In the genomic region with DNA sequence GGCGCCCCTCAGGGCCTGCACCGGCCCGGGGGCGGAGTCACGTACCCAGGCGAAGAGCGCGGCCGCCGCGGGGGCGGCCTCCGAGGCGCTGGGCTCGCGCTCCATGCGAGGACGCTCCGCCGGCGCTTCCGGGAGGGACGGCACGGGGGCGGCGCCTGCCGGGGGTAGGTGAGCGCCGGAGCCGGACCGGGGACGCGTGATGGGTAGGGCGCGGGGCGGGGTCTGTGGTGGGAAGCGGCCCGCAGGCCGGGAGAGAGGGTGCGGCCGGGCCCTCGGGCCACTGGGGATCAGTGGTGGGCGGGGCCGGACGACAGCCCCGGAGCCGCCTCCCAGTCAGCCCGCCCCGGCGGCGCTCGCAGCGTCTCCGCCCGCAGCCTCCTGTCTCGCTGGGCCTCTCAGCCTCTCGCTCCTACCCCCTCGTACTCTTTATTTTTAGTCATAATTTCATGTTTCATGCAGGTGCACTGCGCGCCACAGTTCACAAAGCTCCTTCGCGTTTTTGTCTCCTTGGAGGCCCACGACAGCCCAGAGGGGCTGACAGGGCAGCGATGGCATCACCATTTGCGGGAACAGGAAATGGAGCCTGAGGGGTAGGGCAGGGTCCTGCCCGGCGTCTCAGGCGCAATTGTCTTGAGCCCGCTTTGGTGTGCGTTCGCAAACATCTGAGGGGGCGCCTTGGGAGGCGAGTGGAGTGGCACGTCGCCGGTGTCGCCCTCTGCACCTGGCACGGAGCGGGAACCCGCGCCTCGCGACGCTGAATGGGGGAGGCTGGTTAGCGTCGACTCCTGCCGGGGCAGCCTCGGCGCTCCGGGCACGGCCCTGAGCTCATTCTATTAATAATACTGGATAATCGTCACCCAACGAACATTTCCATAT, we compare ENCODE assay signal across 8 cellular contexts. TPM values are rescaled to one million over a fixed set of nuclear protein-coding genes. Genes with fewer than 3 reads are reported as not detected.
DNase-seq lines count a peak whose midpoint lies in the region; ATAC-seq and TF ChIP-seq lines count a peak whose summit lies in the region.

A gene (minus strand): TSS at position 142 of the 876 bp plus-strand sequence. CDS start 37 bp downstream, at position 105.

- H3K9me3 Mint-ChIP-seq in CD4-positive, alpha-beta T cell: no peaks in the 10 kb centered on the region
- H3K9me3 Mint-ChIP-seq in activated CD4-positive, alpha-beta memory T cell treated with anti-CD3 and anti-CD28 coated beads for 36 hours: no peaks in the 10 kb centered on the region

- intact Hi-C loops in CD4-positive, alpha-beta T cell (cut with DNase I, micrococcal nuclease): loop anchor here (5.0 to 10.0 kb wide), 8 partner anchors 309 to 1278 kb away; a partner anchor contains a TSS
- intact Hi-C loops in activated CD4-positive, alpha-beta memory T cell treated with anti-CD3 and anti-CD28 coated beads for 36 hours (cut with micrococcal nuclease): loop anchor here (1.0 to 10.0 kb wide), 8 partner anchors 22 to 1276 kb away; a partner anchor contains a TSS

- no peaks in the 10 kb centered on the region for H3K27me3 Mint-ChIP-seq in CD4-positive, alpha-beta T cell
- no peaks in the 10 kb centered on the region for H3K27me3 Mint-ChIP-seq in activated CD4-positive, alpha-beta memory T cell treated with anti-CD3 and anti-CD28 coated beads for 36 hours

- no peaks in the 10 kb centered on the region for H3K27me3 ChIP-seq in CD4-positive, alpha-beta T cell (ENCODE audit: control insufficient read depth, insufficient read depth, low read length)
- no peaks in the 10 kb centered on the region for H3K27me3 ChIP-seq in lung (ENCODE audit: control insufficient read depth, insufficient read depth)

- H3K4me1 Mint-ChIP-seq in CD4-positive, alpha-beta T cell (ENCODE audit: low read depth): peaks cover 33% of the 10 kb centered on the region
- H3K4me1 Mint-ChIP-seq in activated CD4-positive, alpha-beta memory T cell treated with anti-CD3 and anti-CD28 coated beads for 36 hours (ENCODE audit: low read depth): peaks cover 40% of the 10 kb centered on the region

- POLR2A ChIA-PET in CD4-positive, alpha-beta T cell (lab: Charles Lee): interaction anchor here (0.6 to 2.8 kb wide), 17 partner anchors 10 to 1103 kb away, joined by 3 to 12 read pairs (median 4); a partner anchor contains a TSS
- POLR2A ChIA-PET in activated CD4-positive, alpha-beta memory T cell treated with anti-CD3 and anti-CD28 coated beads for 36 hours (lab: Charles Lee): interaction anchor here (0.8 to 3.3 kb wide), 6 partner anchors 10 to 92 kb away, joined by 3 to 19 read pairs (median 5); a partner anchor contains a TSS

- ATAC-seq in CD4-positive, alpha-beta T cell (ENCODE audit: poor library complexity): peak; percentile 80
- ATAC-seq in GM19455 (IDR thresholded peaks at IDR 0.05; ENCODE audit: unreplicated experiment) (peak; percentile 93), lung (ENCODE audit: insufficient read depth, low FRiP score) (peak; percentile 99)

- DNase-seq in CD4-positive, alpha-beta T cell: peak; percentile 79 to 94 (median 91)
- DNase-seq in HK-2 (ENCODE audit: unreplicated experiment): peak; percentile 89
- DNase-seq in NCI-H82 treated with DMSO at 0.1 percent for 48 hours (lab: John Stamatoyannopoulos, UW; ENCODE audit: unreplicated experiment): peak; percentile 77
- DNase-seq in activated CD4-positive, alpha-beta memory T cell treated with anti-CD3 and anti-CD28 coated beads for 36 hours: peak; percentile 95
- DNase-seq in ecto neural progenitor cell (ENCODE audit: low spot score): peak; percentile 94
- DNase-seq in lung (ENCODE audit: low spot score): peak; percentile 96
- peak; percentile 79 to 90 (median 82) for DNase-seq in stimulated activated CD4-positive, alpha-beta T cell treated with anti-CD3 and anti-CD28 coated beads, TNF-alpha, amount 100 ng/mL, for 4 hours (ENCODE audit: low read depth in 3 of 3)

- H3K36me3 ChIP-seq in lung (ENCODE audit: control insufficient read depth in 2 of 2, insufficient read depth in 2 of 2, low read length in 2 of 2): no peaks in the 10 kb centered on the region

- peak within 1 kb of the TSS; percentile 83 for H3K27ac ChIP-seq in CD4-positive, alpha-beta T cell (ENCODE audit: low read depth, low read length)
- peak within 1 kb of the TSS; percentile 74 to 91 for H3K27ac ChIP-seq in lung (ENCODE audit: low read depth in 1 of 2, low read length in 1 of 2)

- CTCF ChIA-PET in CD4-positive, alpha-beta T cell (lab: Charles Lee): interaction anchor here (0.7 to 2.4 kb wide), 2 partner anchors 65 to 93 kb away, joined by 3 to 15 read pairs; a partner anchor contains a TSS
- CTCF ChIA-PET in activated CD4-positive, alpha-beta memory T cell treated with anti-CD3 and anti-CD28 coated beads for 36 hours (lab: Charles Lee): interaction anchor here (0.5 to 3.3 kb wide), 5 partner anchors 10 to 709 kb away, joined by 4 to 23 read pairs (median 6); a partner anchor contains a TSS

- H3K4me3 ChIP-seq in lung: peak within 1 kb of the TSS; percentile 72

- peaks cover 11% of the 10 kb centered on the region for H3K36me3 Mint-ChIP-seq in CD4-positive, alpha-beta T cell (ENCODE audit: low read depth)
- no peaks in the 10 kb centered on the region for H3K36me3 Mint-ChIP-seq in activated CD4-positive, alpha-beta memory T cell treated with anti-CD3 and anti-CD28 coated beads for 36 hours

- H3K4me3 Mint-ChIP-seq in CD4-positive, alpha-beta T cell: peak within 1 kb of the TSS; percentile 98
- H3K4me3 Mint-ChIP-seq in activated CD4-positive, alpha-beta memory T cell treated with anti-CD3 and anti-CD28 coated beads for 36 hours: peak within 1 kb of the TSS; percentile 93

- H3K9me3 ChIP-seq in CD4-positive, alpha-beta T cell (ENCODE audit: control insufficient read depth, low read length): no peaks in the 10 kb centered on the region
- no peaks in the 10 kb centered on the region for H3K9me3 ChIP-seq in lung (ENCODE audit: control insufficient read depth in 2 of 2, insufficient read depth in 1 of 2, low read length in 1 of 2)

- peaks cover 4 to 5% of the 10 kb centered on the region in 2 donors for H3K4me1 ChIP-seq in lung (ENCODE audit: control insufficient read depth in 2 of 2, insufficient read depth in 2 of 2, low read length in 2 of 2)

- peak within 1 kb of the TSS; percentile 92 for H3K27ac Mint-ChIP-seq in CD4-positive, alpha-beta T cell
- H3K27ac Mint-ChIP-seq in activated CD4-positive, alpha-beta memory T cell treated with anti-CD3 and anti-CD28 coated beads for 36 hours: peak within 1 kb of the TSS; percentile 88

- no peak for TF ChIP-seq CTCF in CD4-positive, alpha-beta T cell (IDR thresholded peaks at IDR 0.05)
- no peak for TF ChIP-seq CTCF in lung (IDR thresholded peaks at IDR 0.05; ENCODE audit: control extremely low read depth, extremely low read depth)

- 0 to 1% methylated on average over 50 to 93 of the region's 93 CpGs for WGBS in lung, 2 donors

RNA-seq across cellular contexts. Expression of the gene that starts here (rescaled TPM):
- 10 to 100 TPM; 35.2 to 37.1 TPM for total RNA-seq in CD4-positive, alpha-beta T cell
- total RNA-seq in activated CD4-positive, alpha-beta memory T cell treated with anti-CD3 and anti-CD28 coated beads for 36 hours: 10 to 100 TPM; 42.7 to 44.2 TPM
- 10 to 100 TPM; 20.5 to 33.3 TPM for total RNA-seq in lung
- 10 to 100 TPM; 20.2 to 85.0 TPM for polyA plus RNA-seq in lung

Comparison
In these comparisons a context has a peak if more than half of its experiments do, and no peak if none do; other contexts are left out.
1. Peak in every context shown above with its lines: DNase-seq, ATAC-seq, H3K4me3 ChIP-seq and H3K27ac ChIP-seq.